Comparison of ENCODE assay signal across 16 cellular contexts in genomic region chr16:72240949-72241348, GRCh38.
DNase-seq lines count a peak whose midpoint lies in the region; ATAC-seq and TF ChIP-seq lines count a peak whose summit lies in the region.
"Had no signal": no experiment of that assay in that cellular context is flagged by ENCODE, and none has a peak within 500 bp of the region (broad histone marks: within the 10 kb centered on the region; RNA-seq: fewer than 3 reads in every experiment).

No MANE protein-coding gene starts in this region.

- H3K27ac ChIP-seq in neural cell (ENCODE audit: low read length): peak overlapping the region; percentile 96
- H3K27ac ChIP-seq: PC-9 had no signal

- peak overlapping the region; percentile 65 for H3K9ac ChIP-seq in neural cell (ENCODE audit: low read length)

- no peak overlapping the region for H2AFZ ChIP-seq in neural cell (ENCODE audit: low read depth, low read length)
- H2AFZ ChIP-seq: PC-9 had no signal

- peaks cover 16% of the 10 kb centered on the region for H3K79me2 ChIP-seq in neural cell (replicated peaks; ENCODE audit: insufficient read depth, low read length)

- peak overlapping the region; percentile 31 for H3K4me2 ChIP-seq in neural cell (ENCODE audit: low read length)
- H3K4me2 ChIP-seq: PC-9 had no signal

- no peaks in the 10 kb centered on the region for H3K27me3 ChIP-seq in neural cell (ENCODE audit: insufficient read depth, low read depth, low read length)

- no peak overlapping the region for H3K4me3 Mint-ChIP-seq in activated CD4-positive, alpha-beta T cell treated with anti-CD3 and anti-CD28 coated beads, Interleukin-2, amount 10 ng/mL, durations not matched to agents 7 days and 5 days
- no peak overlapping the region for H3K4me3 Mint-ChIP-seq in T-cell
- H3K4me3 Mint-ChIP-seq: CD14-positive monocyte had no signal

- no peaks in the 10 kb centered on the region for H3K36me3 Mint-ChIP-seq in activated CD4-positive, alpha-beta T cell treated with anti-CD3 and anti-CD28 coated beads, Interleukin-2, amount 10 ng/mL, durations not matched to agents 7 days and 5 days (ENCODE audit: low read depth)
- no peaks in the 10 kb centered on the region for H3K36me3 Mint-ChIP-seq in T-cell
- H3K36me3 Mint-ChIP-seq: CD14-positive monocyte had no signal

- H3F3A ChIP-seq in neural cell (ENCODE audit: insufficient read depth, low read length, poor library complexity, severe bottlenecking): peaks cover 9% of the 10 kb centered on the region

- no peak overlapping the region for H3K27ac Mint-ChIP-seq in activated CD4-positive, alpha-beta T cell treated with anti-CD3 and anti-CD28 coated beads, Interleukin-2, amount 10 ng/mL, durations not matched to agents 7 days and 5 days
- no peak overlapping the region for H3K27ac Mint-ChIP-seq in T-cell
- H3K27ac Mint-ChIP-seq: CD14-positive monocyte had no signal

- peaks cover 13% of the 10 kb centered on the region for H3K27me3 Mint-ChIP-seq in activated CD4-positive, alpha-beta T cell treated with anti-CD3 and anti-CD28 coated beads, Interleukin-2, amount 10 ng/mL, durations not matched to agents 7 days and 5 days
- H3K27me3 Mint-ChIP-seq in T-cell: peaks cover 0 to 4% of the 10 kb centered on the region in 2 donors

- H3K4me1 Mint-ChIP-seq in activated CD4-positive, alpha-beta T cell treated with anti-CD3 and anti-CD28 coated beads, Interleukin-2, amount 10 ng/mL, durations not matched to agents 7 days and 5 days: peaks cover 20% of the 10 kb centered on the region
- peaks cover 0 to 6% (median 0%) of the 10 kb centered on the region in 3 donors for H3K4me1 Mint-ChIP-seq in T-cell
- H3K4me1 Mint-ChIP-seq: CD14-positive monocyte had no signal

- H3K4me3 ChIP-seq in neural cell (ENCODE audit: low read length): peak overlapping the region; percentile 1
- H3K4me3 ChIP-seq: PC-9 had no signal

- no peaks in the 10 kb centered on the region for H4K20me1 ChIP-seq in neural cell (ENCODE audit: insufficient read depth)

- H3K36me3 ChIP-seq in neural cell (ENCODE audit: insufficient read depth, low read length): no peaks in the 10 kb centered on the region

- POLR2A ChIA-PET in activated CD4-positive, alpha-beta T cell treated with anti-CD3 and anti-CD28 coated beads, Interleukin-2, amount 10 ng/mL, durations not matched to agents 7 days and 5 days (lab: Charles Lee): no interaction called here
- POLR2A ChIA-PET in T-cell (lab: Charles Lee): no interaction called here

- DNase-seq in NCI-H2227 (lab: John Stamatoyannopoulos, UW; ENCODE audit: unreplicated experiment): peak; percentile 10
- no peak for DNase-seq in NCI-H2227 treated with DMSO at 0.1 percent for 48 hours (lab: John Stamatoyannopoulos, UW)
- DNase-seq in NCI-H146 (lab: John Stamatoyannopoulos, UW): peak; percentile 43
- DNase-seq in NCI-H345 treated with DMSO at 0.1 percent for 48 hours (lab: John Stamatoyannopoulos, UW; ENCODE audit: unreplicated experiment): peak; percentile 54
- no peak for DNase-seq in activated CD4-positive, alpha-beta T cell treated with anti-CD3 and anti-CD28 coated beads, Interleukin-2, amount 10 ng/mL, durations not matched to agents 7 days and 5 days
- DNase-seq in T-cell: no peak
- DNase-seq in NCI-H1694 treated with DMSO at 0.1 percent for 48 hours (lab: John Stamatoyannopoulos, UW): no peak
- DNase-seq: Calu3, H7, IMR-90, NCI-H526 treated with DMSO at 0.1 percent for 48 hours, PC-9, T-helper 2 cell had no signal

- peak; percentile 54 for TF ChIP-seq CTCF in neural cell (IDR thresholded peaks at IDR 0.05; ENCODE audit: poor library complexity, severe bottlenecking)

- CTCF ChIA-PET in activated CD4-positive, alpha-beta T cell treated with anti-CD3 and anti-CD28 coated beads, Interleukin-2, amount 10 ng/mL, durations not matched to agents 7 days and 5 days (lab: Charles Lee): no interaction called here
- CTCF ChIA-PET in T-cell (lab: Charles Lee): no interaction called here

- H3K9me3 Mint-ChIP-seq in activated CD4-positive, alpha-beta T cell treated with anti-CD3 and anti-CD28 coated beads, Interleukin-2, amount 10 ng/mL, durations not matched to agents 7 days and 5 days: peaks cover 2% of the 10 kb centered on the region
- no peaks in the 10 kb centered on the region for H3K9me3 Mint-ChIP-seq in T-cell
- H3K9me3 Mint-ChIP-seq: CD14-positive monocyte had no signal

- no peaks in the 10 kb centered on the region for H3K9me2 ChIP-seq in neural cell (ENCODE audit: insufficient read depth, low read length)

- peak; percentile 63 for TF ChIP-seq RAD21 in neural cell (conservative IDR thresholded peaks at IDR 0.05)

- no peak for TF ChIP-seq EP300 in neural cell (conservative IDR thresholded peaks at IDR 0.05; ENCODE audit: poor library complexity, severe bottlenecking)

- H3K9me3 ChIP-seq in neural cell (ENCODE audit: low read length): no peaks in the 10 kb centered on the region

- no peak for ATAC-seq in T-cell (replicated peaks in 1 of 4)
- ATAC-seq: Right ventricle myocardium inferior had no signal

TF ChIP-seq in neural cell, 6 proteins besides CTCF, POLR2A, EP300 and RAD21:
- TF ChIP-seq SMC3 (conservative IDR thresholded peaks at IDR 0.05; ENCODE audit: poor library complexity): peak; percentile 59
- no peak for TF ChIP-seq REST (IDR thresholded peaks at IDR 0.05; ENCODE audit: borderline replicate concordance)
TF ChIP-seq in neural cell: peak in this region for 1.

Comparison
In these comparisons a context has a peak if more than half of its experiments do, and no peak if none do; other contexts are left out.
1. DNase-seq: peak in NCI-H2227 (single experiment), NCI-H146 (single experiment) and NCI-H345 treated with DMSO at 0.1 percent for 48 hours (single experiment); none in NCI-H2227 treated with DMSO at 0.1 percent for 48 hours (single experiment), activated CD4-positive, alpha-beta T cell treated with anti-CD3 and anti-CD28 coated beads, Interleukin-2, amount 10 ng/mL, durations not matched to agents 7 days and 5 days (single experiment), T-cell (0 of 34) and NCI-H1694 treated with DMSO at 0.1 percent for 48 hours (single experiment).